Comparison of ENCODE assay signal across 8 cellular contexts in the genomic region with DNA sequence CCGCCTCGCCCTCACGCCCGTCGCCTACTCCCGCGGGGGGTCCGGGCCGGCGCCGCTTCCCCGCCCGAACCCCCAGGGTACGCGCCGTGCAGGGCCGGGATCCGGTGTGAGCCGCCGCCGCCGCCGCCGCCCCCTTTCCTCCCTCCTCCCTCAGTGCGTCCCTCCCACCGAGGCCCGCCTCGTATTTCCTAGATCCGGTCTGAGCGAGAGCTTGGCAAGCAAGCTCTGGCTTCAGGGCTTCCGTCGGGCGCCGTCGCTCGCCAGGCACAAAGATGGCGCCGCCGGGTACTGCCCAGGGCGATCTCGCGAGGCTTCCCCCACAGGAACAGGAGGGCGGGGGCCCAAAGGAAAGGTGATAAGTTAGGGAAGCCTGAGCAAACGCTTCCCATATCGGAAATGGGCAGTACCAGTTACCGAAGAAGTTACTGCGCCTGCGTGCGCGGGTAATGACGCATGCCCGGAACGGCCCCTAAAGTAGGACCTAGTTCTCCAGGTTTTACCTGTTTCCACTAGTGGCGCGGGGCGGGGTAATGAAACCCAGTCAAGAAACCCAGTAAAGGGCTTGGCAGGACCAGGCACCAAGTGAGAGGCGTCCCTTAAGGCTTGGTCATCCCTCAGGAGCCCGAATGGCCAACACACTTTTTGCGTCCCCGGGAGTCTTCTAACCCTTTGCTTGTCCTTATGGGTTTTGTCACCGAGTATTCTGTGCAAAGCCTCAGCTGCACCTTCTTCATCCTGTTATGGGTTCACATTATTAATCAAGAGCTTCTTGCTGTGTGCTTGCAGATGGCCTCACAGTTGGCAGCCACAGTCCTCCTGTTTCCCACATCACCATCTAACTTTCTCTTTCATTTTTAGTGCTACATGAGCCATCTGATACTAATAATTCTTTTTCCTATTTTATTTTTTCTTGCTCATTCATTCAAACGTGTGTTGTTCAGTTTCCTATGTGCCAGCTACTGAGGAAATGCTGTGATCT. TPM values are rescaled to one million over a fixed set of nuclear protein-coding genes. Genes with fewer than 3 reads are reported as not detected.
DNase-seq lines count a peak whose midpoint lies in the region; ATAC-seq and TF ChIP-seq lines count a peak whose summit lies in the region.

A gene with protein sequence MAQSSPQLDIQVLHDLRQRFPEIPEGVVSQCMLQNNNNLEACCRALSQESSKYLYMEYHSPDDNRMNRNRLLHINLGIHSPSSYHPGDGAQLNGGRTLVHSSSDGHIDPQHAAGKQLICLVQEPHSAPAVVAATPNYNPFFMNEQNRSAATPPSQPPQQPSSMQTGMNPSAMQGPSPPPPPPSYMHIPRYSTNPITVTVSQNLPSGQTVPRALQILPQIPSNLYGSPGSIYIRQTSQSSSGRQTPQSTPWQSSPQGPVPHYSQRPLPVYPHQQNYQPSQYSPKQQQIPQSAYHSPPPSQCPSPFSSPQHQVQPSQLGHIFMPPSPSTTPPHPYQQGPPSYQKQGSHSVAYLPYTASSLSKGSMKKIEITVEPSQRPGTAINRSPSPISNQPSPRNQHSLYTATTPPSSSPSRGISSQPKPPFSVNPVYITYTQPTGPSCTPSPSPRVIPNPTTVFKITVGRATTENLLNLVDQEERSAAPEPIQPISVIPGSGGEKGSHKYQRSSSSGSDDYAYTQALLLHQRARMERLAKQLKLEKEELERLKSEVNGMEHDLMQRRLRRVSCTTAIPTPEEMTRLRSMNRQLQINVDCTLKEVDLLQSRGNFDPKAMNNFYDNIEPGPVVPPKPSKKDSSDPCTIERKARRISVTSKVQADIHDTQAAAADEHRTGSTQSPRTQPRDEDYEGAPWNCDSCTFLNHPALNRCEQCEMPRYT (minus strand): TSS at position 108 of the 979 bp plus-strand sequence. CDS start 29,666 bp downstream, outside the sequence.

- no peaks in the 10 kb centered on the region for H3K36me3 ChIP-seq in spleen

- H3K9me3 ChIP-seq in spleen = no peaks in the 10 kb centered on the region

- H3K27me3 Mint-ChIP-seq in central memory CD8-positive, alpha-beta T cell = no peaks in the 10 kb centered on the region

- H3K27ac Mint-ChIP-seq in central memory CD8-positive, alpha-beta T cell (ENCODE audit: low read depth) = peak within 1 kb of the TSS; percentile 90

- DNase-seq in AG08396 (ENCODE audit: low spot score) (peak; percentile 92), NCI-H345 treated with DMSO at 0.1 percent for 48 hours (lab: John Stamatoyannopoulos, UW; ENCODE audit: unreplicated experiment) (peak; percentile 92), inferior parietal cortex (ENCODE audit: extremely low spot score) (peak; percentile 85), spleen (peak; percentile 97)
- peak; percentile 74 to 84 (median 81) for DNase-seq in activated CD4-positive, CD25-positive, alpha-beta regulatory T cell (lab: John Stamatoyannopoulos, UW)
- peak; percentile 77 to 92 for DNase-seq in central memory CD8-positive, alpha-beta T cell (ENCODE audit: low spot score in 2 of 2)

- peak in 4 of 11 experiments; percentile 13 to 43 (median 32) for TF ChIP-seq CTCF in spleen (IDR thresholded peaks at IDR 0.05 in 8 of 11, conservative IDR thresholded peaks at IDR 0.05 in 3 of 11)

- peak within 1 kb of the TSS; percentile 60 to 94 (median 90) for H3K27ac ChIP-seq in spleen

- TF ChIP-seq POLR2A in spleen (IDR thresholded peaks at IDR 0.05) = no peak

- H3K4me1 ChIP-seq in spleen = peaks cover 0 to 37% (median 10%) of the 10 kb centered on the region in 6 donors

- intact Hi-C loops in spleen (cut with DNase I; ENCODE audit: low total_unique reads) = loop anchor here (10.0 kb wide), 1 partner anchor 235 kb away; the partner anchor contains the start of gene GK

- 0 to 43% (median 8%) methylated on average over 25 to 62 of the region's 62 CpGs for WGBS in spleen, 5 donors

- peaks cover 7% of the 10 kb centered on the region for H3K36me3 Mint-ChIP-seq in central memory CD8-positive, alpha-beta T cell (ENCODE audit: insufficient read depth)

- no peaks in the 10 kb centered on the region for H3K27me3 ChIP-seq in spleen (replicated peaks in 1 of 7)

- peak within 1 kb of the TSS; percentile 46 to 87 (median 64) for H3K4me3 ChIP-seq in spleen

- peaks cover 27% of the 10 kb centered on the region for H3K4me1 Mint-ChIP-seq in central memory CD8-positive, alpha-beta T cell

- ATAC-seq in GM19023 (IDR thresholded peaks at IDR 0.05; ENCODE audit: unreplicated experiment) (peak; percentile 88), HG03280 (IDR thresholded peaks at IDR 0.05; ENCODE audit: unreplicated experiment) (peak; percentile 92)
- peak; percentile 92 for ATAC-seq in central memory CD8-positive, alpha-beta T cell (replicated peaks; ENCODE audit: extremely low read depth, poor library complexity, severe bottlenecking)

- no peaks in the 10 kb centered on the region for H3K9me3 Mint-ChIP-seq in central memory CD8-positive, alpha-beta T cell

- peak within 1 kb of the TSS; percentile 86 for H3K4me3 Mint-ChIP-seq in central memory CD8-positive, alpha-beta T cell

RNA-seq across cellular contexts. Expression of the gene that starts here (rescaled TPM):
- total RNA-seq in spleen = 10 to 100 TPM; 17.7 to 52.5 (median 23.8) TPM
- 1 to 10 TPM; 5.5 to 7.3 (median 6.8) TPM for polyA plus RNA-seq in spleen

Comparison
In these comparisons a context has a peak if more than half of its experiments do, and no peak if none do; other contexts are left out.
1. Peak in every context shown above with its lines: DNase-seq, ATAC-seq, H3K4me3 ChIP-seq and H3K27ac ChIP-seq.